In the genomic region with DNA sequence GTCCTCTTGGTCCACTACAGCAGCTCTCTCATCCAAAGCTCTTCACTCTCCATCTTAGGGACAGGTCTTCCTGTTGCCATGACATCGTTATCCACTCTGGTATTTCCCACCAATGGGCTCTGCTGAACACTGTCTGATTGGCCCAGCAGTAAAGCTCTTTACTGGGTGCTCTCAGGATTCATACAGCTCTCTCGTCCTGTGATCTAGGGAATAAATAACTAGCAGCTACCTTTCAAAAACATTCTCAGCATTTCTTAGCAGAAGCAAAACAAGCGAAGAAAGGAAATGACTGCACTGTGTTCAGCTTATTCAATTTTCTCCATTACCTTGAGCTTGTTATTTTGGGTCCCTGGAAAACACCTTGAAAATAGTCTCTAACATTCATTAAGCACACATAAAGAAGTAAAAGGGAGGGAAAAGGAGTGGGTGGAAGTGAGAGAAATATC, we compare ENCODE assay signal across 1 cellular context.
A peak's percentile ranks its signal among the peaks of the same experiment; 100 is the strongest.
TF ChIP-seq lines count a peak whose summit lies in the region.

No MANE protein-coding gene starts in this region.

TF ChIP-seq in GM12878, 131 proteins besides CTCF, POLR2A, EP300 and RAD21 (continued from another document):
- TF ChIP-seq NR2C2 (IDR thresholded peaks at IDR 0.05; ENCODE audit: borderline replicate concordance, control insufficient read depth, insufficient read length, low read depth) (no peak), RCOR1 (conservative IDR thresholded peaks at IDR 0.05; ENCODE audit: low read depth, low read length) (no peak), CHD2 (IDR thresholded peaks at IDR 0.05; ENCODE audit: borderline replicate concordance, low read depth, low read length) (no peak), PAX5 (IDR thresholded peaks at IDR 0.05; ENCODE audit: borderline replicate concordance, low read depth, low read length) (no peak), SMAD1 (IDR thresholded peaks at IDR 0.05; ENCODE audit: low read depth, partially characterized antibody) (no peak), ZBED1 (IDR thresholded peaks at IDR 0.05; ENCODE audit: borderline replicate concordance) (no peak), CBX5 (IDR thresholded peaks at IDR 0.05; ENCODE audit: low read depth) (no peak), KLF5 (IDR thresholded peaks at IDR 0.05; ENCODE audit: partially characterized antibody) (no peak), MEF2B (IDR thresholded peaks at IDR 0.05; ENCODE audit: partially characterized antibody, poor library complexity, severe bottlenecking) (no peak), CREM (IDR thresholded peaks at IDR 0.05; ENCODE audit: low read depth) (peak; percentile 50; the same call in 1 of the 2 replicates), ATF7 (IDR thresholded peaks at IDR 0.05; ENCODE audit: low read depth) (no peak)
- TF ChIP-seq, protein P1, sequence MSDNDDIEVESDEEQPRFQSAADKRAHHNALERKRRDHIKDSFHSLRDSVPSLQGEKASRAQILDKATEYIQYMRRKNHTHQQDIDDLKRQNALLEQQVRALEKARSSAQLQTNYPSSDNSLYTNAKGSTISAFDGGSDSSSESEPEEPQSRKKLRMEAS (IDR thresholded peaks at IDR 0.05; ENCODE audit: low read depth, low read length) = no peak
- TF ChIP-seq, protein P2, sequence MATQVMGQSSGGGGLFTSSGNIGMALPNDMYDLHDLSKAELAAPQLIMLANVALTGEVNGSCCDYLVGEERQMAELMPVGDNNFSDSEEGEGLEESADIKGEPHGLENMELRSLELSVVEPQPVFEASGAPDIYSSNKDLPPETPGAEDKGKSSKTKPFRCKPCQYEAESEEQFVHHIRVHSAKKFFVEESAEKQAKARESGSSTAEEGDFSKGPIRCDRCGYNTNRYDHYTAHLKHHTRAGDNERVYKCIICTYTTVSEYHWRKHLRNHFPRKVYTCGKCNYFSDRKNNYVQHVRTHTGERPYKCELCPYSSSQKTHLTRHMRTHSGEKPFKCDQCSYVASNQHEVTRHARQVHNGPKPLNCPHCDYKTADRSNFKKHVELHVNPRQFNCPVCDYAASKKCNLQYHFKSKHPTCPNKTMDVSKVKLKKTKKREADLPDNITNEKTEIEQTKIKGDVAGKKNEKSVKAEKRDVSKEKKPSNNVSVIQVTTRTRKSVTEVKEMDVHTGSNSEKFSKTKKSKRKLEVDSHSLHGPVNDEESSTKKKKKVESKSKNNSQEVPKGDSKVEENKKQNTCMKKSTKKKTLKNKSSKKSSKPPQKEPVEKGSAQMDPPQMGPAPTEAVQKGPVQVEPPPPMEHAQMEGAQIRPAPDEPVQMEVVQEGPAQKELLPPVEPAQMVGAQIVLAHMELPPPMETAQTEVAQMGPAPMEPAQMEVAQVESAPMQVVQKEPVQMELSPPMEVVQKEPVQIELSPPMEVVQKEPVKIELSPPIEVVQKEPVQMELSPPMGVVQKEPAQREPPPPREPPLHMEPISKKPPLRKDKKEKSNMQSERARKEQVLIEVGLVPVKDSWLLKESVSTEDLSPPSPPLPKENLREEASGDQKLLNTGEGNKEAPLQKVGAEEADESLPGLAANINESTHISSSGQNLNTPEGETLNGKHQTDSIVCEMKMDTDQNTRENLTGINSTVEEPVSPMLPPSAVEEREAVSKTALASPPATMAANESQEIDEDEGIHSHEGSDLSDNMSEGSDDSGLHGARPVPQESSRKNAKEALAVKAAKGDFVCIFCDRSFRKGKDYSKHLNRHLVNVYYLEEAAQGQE (IDR thresholded peaks at IDR 0.05; ENCODE audit: low read depth, low read length) = no peak
TF ChIP-seq in GM12878: peak in this region for 19.
